8 cellular contexts compared by ENCODE assay signal in the genomic region with DNA sequence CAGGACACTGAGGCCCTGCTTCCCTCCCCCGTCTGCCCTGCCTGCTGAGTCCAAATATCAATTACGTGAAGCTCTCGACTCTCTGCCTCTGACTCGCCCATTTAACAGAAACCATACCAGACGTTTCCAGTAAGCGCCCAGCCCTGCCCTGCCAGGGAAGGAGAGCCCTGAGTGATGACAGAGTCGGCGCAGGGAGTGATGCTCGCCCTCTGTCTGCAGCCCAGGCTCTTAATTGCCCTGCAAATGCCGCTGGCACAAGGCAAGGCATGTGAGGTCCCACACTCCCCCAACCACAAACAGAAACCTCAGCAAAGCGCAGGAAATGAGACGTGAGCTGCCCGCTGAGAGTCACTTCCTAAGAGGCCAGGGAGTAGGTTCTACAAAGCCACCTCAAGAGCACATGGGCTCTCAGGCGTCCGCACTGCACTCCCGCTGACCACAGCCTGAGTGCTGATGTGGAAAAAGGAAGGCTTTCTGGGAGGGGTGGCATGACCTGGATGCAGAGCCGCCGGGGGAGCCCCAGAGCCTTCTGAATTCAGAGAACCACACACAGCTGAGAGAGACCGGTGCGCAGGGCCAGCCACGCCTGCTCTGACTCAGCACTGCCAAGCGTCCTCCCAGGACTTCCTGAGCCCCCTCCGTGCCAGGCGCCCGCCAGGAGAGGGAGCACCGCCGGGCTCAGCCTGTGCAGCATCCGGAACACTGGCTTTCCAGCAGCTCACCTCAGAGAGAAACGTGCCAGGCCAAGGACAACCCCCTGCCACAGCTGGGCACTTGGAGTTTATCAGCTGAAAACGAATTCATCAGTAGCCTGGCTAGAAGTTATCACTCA. TPM values are rescaled to one million over a fixed set of nuclear protein-coding genes. Genes with fewer than 3 reads are reported as not detected.
A peak's percentile ranks its signal among the peaks of the same experiment; 100 is the strongest.
DNase-seq lines count a peak whose midpoint lies in the region; ATAC-seq and TF ChIP-seq lines count a peak whose summit lies in the region.

No MANE protein-coding gene starts in this region.

- peaks cover 2% of the 10 kb centered on the region for H3K36me3 Mint-ChIP-seq in activated CD4-positive, alpha-beta memory T cell treated with anti-CD3 and anti-CD28 coated beads for 36 hours

- no peaks in the 10 kb centered on the region for H3K9me3 ChIP-seq in duodenal mucosa (ENCODE audit: control insufficient read depth in 1 of 2, low read length in 2 of 2)

- intact Hi-C loops in activated CD4-positive, alpha-beta memory T cell treated with anti-CD3 and anti-CD28 coated beads for 36 hours (cut with micrococcal nuclease), result loop anchor here (1.0 to 10.0 kb wide), 8 partner anchors 48 to 523 kb away; partner anchors contain the start of genes HAUS3, MXD4, NELFA and POLN

- peak overlapping the region; percentile 91 for H3K27ac ChIP-seq in duodenal mucosa (ENCODE audit: low read depth, low read length)

- H3K4me3 Mint-ChIP-seq in activated CD4-positive, alpha-beta memory T cell treated with anti-CD3 and anti-CD28 coated beads for 36 hours, result peak overlapping the region; percentile 66

- peak overlapping the region; percentile 63 to 67 for H3K4me3 ChIP-seq in duodenal mucosa (ENCODE audit: low read depth in 1 of 2, low read length in 2 of 2)

- CTCF ChIA-PET in activated CD4-positive, alpha-beta memory T cell treated with anti-CD3 and anti-CD28 coated beads for 36 hours (lab: Charles Lee), result interaction anchor here (0.9 to 2.5 kb wide), 12 partner anchors 8 to 172 kb away, joined by 3 to 21 read pairs (median 5); partner anchors contain the start of genes HAUS3, MXD4, POLN and RNF4

- peak; percentile 62 for ATAC-seq in HG03108 (IDR thresholded peaks at IDR 0.05; ENCODE audit: unreplicated experiment)

- peaks cover 44 to 45% of the 10 kb centered on the region in 2 donors for H3K4me1 ChIP-seq in duodenal mucosa (ENCODE audit: control insufficient read depth in 1 of 2, insufficient read depth in 2 of 2, low read length in 2 of 2)

- peak overlapping the region; percentile 97 for H3K27ac Mint-ChIP-seq in activated CD4-positive, alpha-beta memory T cell treated with anti-CD3 and anti-CD28 coated beads for 36 hours

- H3K27me3 Mint-ChIP-seq in activated CD4-positive, alpha-beta memory T cell treated with anti-CD3 and anti-CD28 coated beads for 36 hours, result no peaks in the 10 kb centered on the region

- H3K36me3 ChIP-seq in duodenal mucosa (ENCODE audit: control insufficient read depth in 1 of 2, insufficient read depth in 2 of 2, low read length in 2 of 2), result no peaks in the 10 kb centered on the region

- peak overlapping the region; percentile 63 to 70 for H3K9ac ChIP-seq in duodenal mucosa (ENCODE audit: low read depth in 1 of 2, low read length in 2 of 2)

- DNase-seq in AG08396 (ENCODE audit: low spot score) (peak; percentile 91), NCI-H526 (lab: John Stamatoyannopoulos, UW) (peak; percentile 36 to 84), lung microvascular endothelial cell (ENCODE audit: low read depth in 2 of 2) (peak; percentile 91 to 95)
- peak; percentile 96 for DNase-seq in activated CD4-positive, alpha-beta memory T cell treated with anti-CD3 and anti-CD28 coated beads for 36 hours
- DNase-seq in stimulated activated CD4-positive, alpha-beta T cell treated with anti-CD3 and anti-CD28 coated beads, TNF-alpha, amount 100 ng/mL, for 24 hours (ENCODE audit: low read depth in 3 of 3), result peak; percentile 53 to 82 (median 63)

- TF ChIP-seq POLR2A in GM18526 (IDR thresholded peaks at IDR 0.05; ENCODE audit: extremely low read depth, insufficient read length), result peak; percentile 66

- POLR2A ChIA-PET in activated CD4-positive, alpha-beta memory T cell treated with anti-CD3 and anti-CD28 coated beads for 36 hours (lab: Charles Lee), result interaction anchor here (1.0 to 3.0 kb wide), 9 partner anchors 11 to 549 kb away, joined by 3 to 28 read pairs (median 6); partner anchors contain the start of genes HAUS3, MXD4, NOP14 and POLN

- H3K9me3 Mint-ChIP-seq in activated CD4-positive, alpha-beta memory T cell treated with anti-CD3 and anti-CD28 coated beads for 36 hours, result no peaks in the 10 kb centered on the region

- H3K27me3 ChIP-seq in duodenal mucosa (ENCODE audit: control insufficient read depth in 1 of 2, insufficient read depth in 2 of 2, low read length in 2 of 2), result peaks cover 5 to 20% of the 10 kb centered on the region in 2 donors

- peaks cover 63% of the 10 kb centered on the region for H3K4me1 Mint-ChIP-seq in activated CD4-positive, alpha-beta memory T cell treated with anti-CD3 and anti-CD28 coated beads for 36 hours (ENCODE audit: low read depth)

RNA-seq across cellular contexts. Expression of gene ZFYVE28, which starts 5.3 kb away (rescaled TPM):
- total RNA-seq in activated CD4-positive, alpha-beta memory T cell treated with anti-CD3 and anti-CD28 coated beads for 36 hours, result 10 to 100 TPM; 19.7 to 20.0 TPM
- total RNA-seq in lung microvascular endothelial cell, result 1.8 and 2.6 TPM in 2 replicates

RNA-seq across cellular contexts. Expression of gene CFAP99, which starts 5.7 kb away (rescaled TPM):
- not detected for total RNA-seq in activated CD4-positive, alpha-beta memory T cell treated with anti-CD3 and anti-CD28 coated beads for 36 hours
- not detected in 2 replicates for total RNA-seq in lung microvascular endothelial cell

RNA-seq across cellular contexts. Expression of gene RNF4, which starts 55.8 kb away (rescaled TPM):
- total RNA-seq in activated CD4-positive, alpha-beta memory T cell treated with anti-CD3 and anti-CD28 coated beads for 36 hours, result 10 to 100 TPM; 84.6 to 90.3 TPM
- total RNA-seq in lung microvascular endothelial cell, result 30.0 and 30.5 TPM in 2 replicates

Comparison
In these comparisons a context has a peak if more than half of its experiments do, and no peak if none do; other contexts are left out.
1. Peak in every context shown above with its lines: DNase-seq, ATAC-seq, H3K4me3 ChIP-seq and H3K27ac ChIP-seq.